8 cellular contexts compared by ENCODE assay signal in genomic region chr20:51631011-51631950, GRCh38.
A peak's percentile ranks its signal among the peaks of the same experiment; 100 is the strongest.
DNase-seq lines count a peak whose midpoint lies in the region; ATAC-seq, FAIRE-seq and TF ChIP-seq lines count a peak whose summit lies in the region.

No MANE protein-coding gene starts in this region.

- no peak for TF ChIP-seq CTCF in heart right ventricle (IDR thresholded peaks at IDR 0.05)

- peaks cover 43% of the 10 kb centered on the region for H3K4me1 Mint-ChIP-seq in activated T-helper 1 cell treated with anti-CD3 and anti-CD28 coated beads, Interleukin-12 subunit alpha, Interleukin-12 subunit beta, Interleukin-2, Interleukin-4 antibody, amounts not matched to agents 30 ng/mL and 10 ng/mL and 1 ng/mL, durations not matched to agents 14 hours and 24 hours and 36 hours (ENCODE audit: low read depth)

- H3K4me1 ChIP-seq in ACC112 (ENCODE audit: control insufficient read depth, insufficient read depth, low read length, unreplicated experiment): peaks cover 21% of the 10 kb centered on the region
- H3K4me1 ChIP-seq in heart right ventricle: peaks cover 3 to 49% (median 38%) of the 10 kb centered on the region in 9 donors
- peaks cover 2 to 8% of the 10 kb centered on the region in 2 donors for H3K4me1 ChIP-seq in small intestine (ENCODE audit: control insufficient read depth in 2 of 2, insufficient read depth in 1 of 2, low read depth in 1 of 2, low read length in 1 of 2)
- H3K4me1 ChIP-seq in neuronal stem cell (ENCODE audit: control insufficient read depth in 2 of 2, insufficient read depth in 1 of 2, low read depth in 1 of 2, low read length in 2 of 2): no peaks in the 10 kb centered on the region

- H2BK12ac ChIP-seq in neuronal stem cell (ENCODE audit: low read length): no peak overlapping the region

- H3K9me3 ChIP-seq in heart right ventricle (no peaks in the 10 kb centered on the region), small intestine (ENCODE audit: control insufficient read depth, low read depth) (no peaks in the 10 kb centered on the region), neuronal stem cell (replicated peaks in 1 of 2; ENCODE audit: control insufficient read depth in 2 of 2, insufficient read depth in 1 of 2, low read depth in 1 of 2, low read length in 2 of 2) (no peaks in the 10 kb centered on the region)

- peak overlapping the region; percentile 5 for H3K4me3 Mint-ChIP-seq in activated T-helper 1 cell treated with anti-CD3 and anti-CD28 coated beads, Interleukin-12 subunit alpha, Interleukin-12 subunit beta, Interleukin-2, Interleukin-4 antibody, amounts not matched to agents 30 ng/mL and 10 ng/mL and 1 ng/mL, durations not matched to agents 14 hours and 24 hours and 36 hours

- H2AFZ ChIP-seq in ACC112 (ENCODE audit: low read length, unreplicated experiment) (peak overlapping the region; percentile 81), neuronal stem cell (ENCODE audit: low read length) (no peak overlapping the region)

- H3K4me3 ChIP-seq in ACC112 (ENCODE audit: low read depth, low read length) (peak overlapping the region; percentile 69), heart right ventricle (peak overlapping the region in 2 of 10 donors; percentile 0 to 26), small intestine (ENCODE audit: low read depth in 1 of 2, low read length in 2 of 2) (no peak overlapping the region), neuronal stem cell (ENCODE audit: low read length in 2 of 2) (no peak overlapping the region)

- ATAC-seq in heart right ventricle: peak; percentile 83 to 92 (median 90)
- ATAC-seq in GM21360 (IDR thresholded peaks at IDR 0.05; ENCODE audit: unreplicated experiment): no peak
- no peak for ATAC-seq in HG03520 (IDR thresholded peaks at IDR 0.05; ENCODE audit: unreplicated experiment)

- H3K9ac ChIP-seq in neuronal stem cell (ENCODE audit: low read depth, low read length, poor library complexity): no peak overlapping the region

- H4K8ac ChIP-seq in neuronal stem cell (ENCODE audit: low read depth, low read length): no peak overlapping the region

- H3K27ac ChIP-seq in ACC112 (ENCODE audit: low read depth, low read length) (peak overlapping the region; percentile 95), heart right ventricle (peak overlapping the region; percentile 72 to 91 (median 82)), small intestine (ENCODE audit: low read depth in 1 of 2, low read length in 1 of 2) (peak overlapping the region; percentile 34 to 96), neuronal stem cell (replicated peaks; ENCODE audit: low read length) (no peak overlapping the region)

- H3K4me2 ChIP-seq in neuronal stem cell (ENCODE audit: insufficient read depth, low read length, poor library complexity, severe bottlenecking): no peak overlapping the region

- no peak overlapping the region for H3K18ac ChIP-seq in neuronal stem cell (ENCODE audit: low read length)

- H3K9me3 Mint-ChIP-seq in activated T-helper 1 cell treated with anti-CD3 and anti-CD28 coated beads, Interleukin-12 subunit alpha, Interleukin-12 subunit beta, Interleukin-2, Interleukin-4 antibody, amounts not matched to agents 30 ng/mL and 10 ng/mL and 1 ng/mL, durations not matched to agents 14 hours and 24 hours and 36 hours: no peaks in the 10 kb centered on the region

- no peak overlapping the region for H4K91ac ChIP-seq in neuronal stem cell (ENCODE audit: low read depth, low read length, poor library complexity)

- no peaks in the 10 kb centered on the region for H3K79me1 ChIP-seq in neuronal stem cell (ENCODE audit: low read depth, low read length)

- no peak overlapping the region for H2AK5ac ChIP-seq in neuronal stem cell (ENCODE audit: low read depth, low read length)

- H2BK15ac ChIP-seq in neuronal stem cell (ENCODE audit: low read length): no peak overlapping the region

- no peak overlapping the region for H2BK120ac ChIP-seq in neuronal stem cell (ENCODE audit: low read depth, low read length)

- H3K23ac ChIP-seq in neuronal stem cell (ENCODE audit: low read depth, low read length, poor library complexity): no peak overlapping the region

- no peak overlapping the region for H3K4ac ChIP-seq in neuronal stem cell (ENCODE audit: low read length)

- H3K79me2 ChIP-seq in ACC112 (ENCODE audit: control insufficient read depth, insufficient read depth, low read length, unreplicated experiment): no peaks in the 10 kb centered on the region

- no peak overlapping the region for H2BK5ac ChIP-seq in neuronal stem cell (ENCODE audit: low read length)

- H3K36me3 ChIP-seq in ACC112 (ENCODE audit: insufficient read depth, low read length): no peaks in the 10 kb centered on the region
- H3K36me3 ChIP-seq in heart right ventricle: peaks cover 0 to 20% (median 0%) of the 10 kb centered on the region in 9 donors
- no peaks in the 10 kb centered on the region for H3K36me3 ChIP-seq in small intestine (ENCODE audit: control insufficient read depth in 2 of 2, insufficient read depth in 2 of 2, low read length in 2 of 2)
- peaks cover 0 to 25% of the 10 kb centered on the region in 2 donors for H3K36me3 ChIP-seq in neuronal stem cell (replicated peaks in 1 of 2; ENCODE audit: control insufficient read depth in 2 of 2, insufficient read depth in 2 of 2, low read length in 2 of 2)

- peaks cover 4% of the 10 kb centered on the region; the same call in 1 of the 2 replicates for H3K27me3 ChIP-seq in ACC112 (ENCODE audit: insufficient read depth, low read length)
- H3K27me3 ChIP-seq in heart right ventricle: no peaks in the 10 kb centered on the region
- H3K27me3 ChIP-seq in small intestine (ENCODE audit: control insufficient read depth in 2 of 2, insufficient read depth in 2 of 2, low read length in 2 of 2): no peaks in the 10 kb centered on the region
- H3K27me3 ChIP-seq in neuronal stem cell (ENCODE audit: control insufficient read depth in 3 of 3, insufficient read depth in 3 of 3, low read depth in 1 of 3, low read length in 3 of 3): no peaks in the 10 kb centered on the region

- WGBS in heart right ventricle, 2 donors: 33 to 47% methylated on average over 21 of the region's 21 CpGs
- WGBS in small intestine, 3 donors: 29 to 79% (median 59%) methylated on average over 21 of the region's 21 CpGs
- no CpG with 5 or more reads among the region's 21 CpGs for WGBS in neuronal stem cell (ENCODE audit: extremely low coverage in 2 of 2, insufficient read length in 2 of 2, insufficient replicate concordance in 1 of 2), 2 donors

- peak overlapping the region; percentile 70 for H3K27ac Mint-ChIP-seq in activated T-helper 1 cell treated with anti-CD3 and anti-CD28 coated beads, Interleukin-12 subunit alpha, Interleukin-12 subunit beta, Interleukin-2, Interleukin-4 antibody, amounts not matched to agents 30 ng/mL and 10 ng/mL and 1 ng/mL, durations not matched to agents 14 hours and 24 hours and 36 hours

- intact Hi-C loops in activated T-helper 1 cell treated with anti-CD3 and anti-CD28 coated beads, Interleukin-12 subunit alpha, Interleukin-12 subunit beta, Interleukin-2, Interleukin-4 antibody, amounts not matched to agents 30 ng/mL and 10 ng/mL and 1 ng/mL, durations not matched to agents 14 hours and 24 hours and 36 hours (cut with micrococcal nuclease): loop anchor here (1.0 to 10.0 kb wide), 9 partner anchors 30 to 417 kb away; partner anchors contain the start of gene ATP9A
- intact Hi-C loops in heart right ventricle (cut with DNase I): loop anchor here in 3 of 10 donors (10.0 kb wide), 4 partner anchors 64 to 646 kb away; no protein-coding TSS in a partner anchor

- H3K14ac ChIP-seq in neuronal stem cell (ENCODE audit: low read length): no peak overlapping the region

- DNase-seq in HTR-8/SVneo (ENCODE audit: insufficient read length, low spot score): peak; percentile 100
- DNase-seq in activated T-helper 1 cell treated with anti-CD3 and anti-CD28 coated beads, Interleukin-12 subunit alpha, Interleukin-12 subunit beta, Interleukin-2, Interleukin-4 antibody, amounts not matched to agents 30 ng/mL and 10 ng/mL and 1 ng/mL, durations not matched to agents 14 hours and 24 hours and 36 hours (ENCODE audit: low spot score): peak; percentile 7
- DNase-seq in heart right ventricle: peak; percentile 34 to 74
- peak; percentile 16 for DNase-seq in small intestine
- no peak for DNase-seq in neuronal stem cell (ENCODE audit: low spot score)

- peaks cover 7% of the 10 kb centered on the region for H3K36me3 Mint-ChIP-seq in activated T-helper 1 cell treated with anti-CD3 and anti-CD28 coated beads, Interleukin-12 subunit alpha, Interleukin-12 subunit beta, Interleukin-2, Interleukin-4 antibody, amounts not matched to agents 30 ng/mL and 10 ng/mL and 1 ng/mL, durations not matched to agents 14 hours and 24 hours and 36 hours (ENCODE audit: low read depth)

- peaks cover 7% of the 10 kb centered on the region for H3K27me3 Mint-ChIP-seq in activated T-helper 1 cell treated with anti-CD3 and anti-CD28 coated beads, Interleukin-12 subunit alpha, Interleukin-12 subunit beta, Interleukin-2, Interleukin-4 antibody, amounts not matched to agents 30 ng/mL and 10 ng/mL and 1 ng/mL, durations not matched to agents 14 hours and 24 hours and 36 hours (ENCODE audit: insufficient read depth)

- FAIRE-seq in HTR-8/SVneo (lab: Jason Lieb, UNC) (peak; percentile 97), small intestine (lab: Jason Lieb, UNC) (no peak)

Comparison
In these comparisons a context has a peak if more than half of its experiments do, and no peak if none do; other contexts are left out.
1. ATAC-seq: peak in heart right ventricle (8 of 8); none in GM21360 (single experiment) and HG03520 (single experiment).